In the genomic region with DNA sequence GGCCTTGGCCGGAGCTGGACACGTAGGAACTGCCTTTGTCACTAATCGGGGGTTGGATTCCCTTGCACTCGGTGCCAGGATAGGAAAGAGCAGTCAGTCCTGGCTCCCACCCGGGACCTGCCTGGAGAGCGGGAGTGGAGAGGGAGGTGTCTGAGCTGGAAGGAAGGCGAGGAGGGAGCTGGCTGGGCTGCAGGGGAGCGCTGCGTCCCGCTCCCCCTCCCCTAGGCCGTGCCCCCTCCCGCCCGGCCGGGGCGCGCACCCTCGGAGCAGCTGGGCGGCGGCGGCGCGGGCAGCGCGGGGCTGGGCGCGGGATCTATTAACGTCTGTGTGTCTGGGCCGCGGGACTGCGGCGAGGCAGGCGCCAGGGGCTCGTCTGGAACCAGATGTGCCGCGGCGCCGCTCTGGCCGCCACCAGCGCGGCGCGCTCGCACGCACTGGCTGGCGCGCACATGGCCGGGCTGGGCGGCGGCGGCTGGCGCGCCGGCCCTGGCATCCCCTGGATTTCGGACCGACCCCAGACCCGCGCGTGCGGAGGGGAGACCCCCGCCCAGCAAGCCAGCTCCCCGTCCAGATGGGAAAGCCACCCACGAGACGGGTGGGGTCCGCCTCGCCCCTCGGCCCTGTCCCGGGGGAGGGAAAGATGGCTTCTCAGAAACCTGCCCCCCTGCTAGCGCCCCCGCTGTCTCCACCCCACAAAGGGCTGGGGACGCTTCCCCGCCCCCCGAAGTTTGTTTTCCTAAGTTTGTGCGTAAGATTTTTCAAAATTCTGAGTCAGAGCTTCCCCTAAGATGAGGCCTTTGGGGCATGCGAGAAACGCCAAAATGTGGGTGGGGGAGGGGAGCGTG, we compare ENCODE assay signal across 9 cellular contexts. TPM values are rescaled to one million over a fixed set of nuclear protein-coding genes. Genes with fewer than 3 reads are reported as not detected.
A peak's percentile ranks its signal among the peaks of the same experiment; 100 is the strongest.
DNase-seq lines count a peak whose midpoint lies in the region; ATAC-seq and TF ChIP-seq lines count a peak whose summit lies in the region.
"Had no signal": no experiment of that assay in that cellular context is flagged by ENCODE, and none has a peak within 500 bp of the region (broad histone marks: within the 10 kb centered on the region; RNA-seq: fewer than 3 reads in every experiment).

No MANE protein-coding gene starts in this region.

- peak overlapping the region; percentile 49 for H3K4me3 ChIP-seq in brain microvascular endothelial cell (ENCODE audit: low read depth, low read length)

- in situ Hi-C loops in brain microvascular endothelial cell (cut with HindIII; ENCODE audit: low pct_ligation_motif_present, low sequenced_read_pairs), result no loop called here

- no peak for TF ChIP-seq CTCF in brain microvascular endothelial cell (IDR thresholded peaks at IDR 0.05; ENCODE audit: low read depth, low read length, missing control alignments)

- intact Hi-C loops in left colon (cut with DNase I, micrococcal nuclease), result no loop called here

- ATAC-seq in left colon, result peak; percentile 53
- no peak for ATAC-seq in HG03095 (IDR thresholded peaks at IDR 0.05; ENCODE audit: unreplicated experiment)

- H3K27ac ChIP-seq in brain microvascular endothelial cell, result peak overlapping the region; percentile 73
- H3K27ac ChIP-seq: neutrophil had no signal

- no peaks in the 10 kb centered on the region for H3K36me3 ChIP-seq in brain microvascular endothelial cell (replicated peaks)
- H3K36me3 ChIP-seq: neutrophil had no signal

- DNase-seq in ELR (ENCODE audit: low read depth) (peak; percentile 81), RPMI7951 (ENCODE audit: low read depth) (peak; percentile 55), brain microvascular endothelial cell (peak; percentile 45), left colon (no peak), kidney glomerular epithelial cell (lab: John Stamatoyannopoulos, UW) (no peak), NCI-H226 (no peak)
- DNase-seq in stimulated activated CD8-positive, alpha-beta memory T cell treated with anti-CD3 and anti-CD28 coated beads, Interleukin-12 subunit alpha, Interleukin-12 subunit beta, amount 100 ng/mL, for 24 hours (ENCODE audit: extremely low read depth), result peak; percentile 22

- peaks cover 2% of the 10 kb centered on the region for H3K27me3 ChIP-seq in brain microvascular endothelial cell (replicated peaks)

RNA-seq across cellular contexts. Expression of a gene that starts 31.9 kb away (rescaled TPM):
- not detected in 2 replicates for total RNA-seq in RPMI7951 (2014; rRNA removed; shearing (Covaris generic))
- total RNA-seq in left colon, result 1 to 10 TPM in 1 of 2 donors, under 1 TPM in 1; 0.52 to 1.1 TPM

RNA-seq across cellular contexts. Expression of a gene that starts 55.4 kb away (rescaled TPM):
- 10.3 and 12.2 TPM in 2 replicates for total RNA-seq in RPMI7951 (2014; rRNA removed; shearing (Covaris generic))
- total RNA-seq in left colon, result 10 to 100 TPM; 17.5 to 18.3 TPM

RNA-seq across cellular contexts. Expression of a gene that starts 55.5 kb away (rescaled TPM):
- total RNA-seq in RPMI7951 (2014; rRNA removed; shearing (Covaris generic)), result 0.59 and 0.96 TPM in 2 replicates
- 1 to 10 TPM; 2.5 to 5.0 TPM for total RNA-seq in left colon

Comparison
In these comparisons a context has a peak if more than half of its experiments do, and no peak if none do; other contexts are left out.
1. DNase-seq: peak in ELR (single experiment), RPMI7951 (single experiment), brain microvascular endothelial cell (single experiment) and stimulated activated CD8-positive, alpha-beta memory T cell treated with anti-CD3 and anti-CD28 coated beads, Interleukin-12 subunit alpha, Interleukin-12 subunit beta, amount 100 ng/mL, for 24 hours (single experiment); none in left colon (0 of 2), kidney glomerular epithelial cell (single experiment) and NCI-H226 (single experiment).